In genomic region chr12:122867701-122868461, GRCh38 we compare ENCODE assay signal across 1 cellular context.
A peak's percentile ranks its signal among the peaks of the same experiment; 100 is the strongest.
TF ChIP-seq lines count a peak whose summit lies in the region.

No MANE protein-coding gene starts in this region.

TF ChIP-seq in K562, 482 proteins besides CTCF, POLR2A, EP300 and RAD21:
- TF ChIP-seq CTBP1 (IDR thresholded peaks at IDR 0.05; ENCODE audit: borderline replicate concordance) (peak; percentile 47; the same call in 1 of the 2 replicates), MYNN (IDR thresholded peaks at IDR 0.05) (peak; percentile 44; the same call in 1 of the 2 replicates), MYNN (CRISPR knock-in tag; IDR thresholded peaks at IDR 0.05) (no peak), EWSR1 (IDR thresholded peaks at IDR 0.05; ENCODE audit: borderline replicate concordance, low read depth, partially characterized antibody) (no peak), PTRF (tag; IDR thresholded peaks at IDR 0.05) (no peak), POLR2G (IDR thresholded peaks at IDR 0.05; ENCODE audit: low read depth, low read length) (peak; percentile 65), TAF7 (tag; IDR thresholded peaks at IDR 0.05) (no peak), RB1 (IDR thresholded peaks at IDR 0.05; ENCODE audit: low read depth) (peak; percentile 30; the same call in 1 of the 2 replicates), SMC3 (conservative IDR thresholded peaks at IDR 0.05; ENCODE audit: insufficient read depth, low read depth, low read length) (peak; percentile 31; the same call in 1 of the 2 replicates), PCBP2 (IDR thresholded peaks at IDR 0.05; ENCODE audit: low read depth, low read length, poor library complexity, severe bottlenecking) (no peak), FOSL1 (tag; conservative IDR thresholded peaks at IDR 0.05) (no peak), NRF1 (conservative IDR thresholded peaks at IDR 0.05 in 1 of 2, IDR thresholded peaks at IDR 0.05 in 1 of 2) (0 out of 4 replicates have a peak, but pooled peaks of 1 of the 2 experiments have one; percentile 21), ZFP30 (CRISPR knock-in tag; IDR thresholded peaks at IDR 0.05; ENCODE audit: borderline replicate concordance) (no peak), NR1H2 (CRISPR knock-in tag; IDR thresholded peaks at IDR 0.05) (no peak), STAG1 (CRISPR knock-in tag; IDR thresholded peaks at IDR 0.05; ENCODE audit: borderline replicate concordance) (peak; percentile 10; the same call in 1 of the 2 replicates), TFE3 (CRISPR knock-in tag; IDR thresholded peaks at IDR 0.05) (no peak), MTA3 (IDR thresholded peaks at IDR 0.05; ENCODE audit: borderline replicate concordance) (no peak), ESRRA (IDR thresholded peaks at IDR 0.05; ENCODE audit: borderline replicate concordance, low read depth) (0 out of 2 replicates have a peak, but pooled peaks have one; percentile 40), ZFP1 (CRISPR knock-in tag; IDR thresholded peaks at IDR 0.05) (no peak)
- TF ChIP-seq, protein P1, sequence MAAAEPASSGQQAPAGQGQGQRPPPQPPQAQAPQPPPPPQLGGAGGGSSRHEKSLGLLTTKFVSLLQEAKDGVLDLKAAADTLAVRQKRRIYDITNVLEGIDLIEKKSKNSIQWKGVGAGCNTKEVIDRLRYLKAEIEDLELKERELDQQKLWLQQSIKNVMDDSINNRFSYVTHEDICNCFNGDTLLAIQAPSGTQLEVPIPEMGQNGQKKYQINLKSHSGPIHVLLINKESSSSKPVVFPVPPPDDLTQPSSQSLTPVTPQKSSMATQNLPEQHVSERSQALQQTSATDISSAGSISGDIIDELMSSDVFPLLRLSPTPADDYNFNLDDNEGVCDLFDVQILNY (CRISPR knock-in tag; IDR thresholded peaks at IDR 0.05), result no peak
